Comparison of ENCODE assay signal across 12 cellular contexts in the genomic region with DNA sequence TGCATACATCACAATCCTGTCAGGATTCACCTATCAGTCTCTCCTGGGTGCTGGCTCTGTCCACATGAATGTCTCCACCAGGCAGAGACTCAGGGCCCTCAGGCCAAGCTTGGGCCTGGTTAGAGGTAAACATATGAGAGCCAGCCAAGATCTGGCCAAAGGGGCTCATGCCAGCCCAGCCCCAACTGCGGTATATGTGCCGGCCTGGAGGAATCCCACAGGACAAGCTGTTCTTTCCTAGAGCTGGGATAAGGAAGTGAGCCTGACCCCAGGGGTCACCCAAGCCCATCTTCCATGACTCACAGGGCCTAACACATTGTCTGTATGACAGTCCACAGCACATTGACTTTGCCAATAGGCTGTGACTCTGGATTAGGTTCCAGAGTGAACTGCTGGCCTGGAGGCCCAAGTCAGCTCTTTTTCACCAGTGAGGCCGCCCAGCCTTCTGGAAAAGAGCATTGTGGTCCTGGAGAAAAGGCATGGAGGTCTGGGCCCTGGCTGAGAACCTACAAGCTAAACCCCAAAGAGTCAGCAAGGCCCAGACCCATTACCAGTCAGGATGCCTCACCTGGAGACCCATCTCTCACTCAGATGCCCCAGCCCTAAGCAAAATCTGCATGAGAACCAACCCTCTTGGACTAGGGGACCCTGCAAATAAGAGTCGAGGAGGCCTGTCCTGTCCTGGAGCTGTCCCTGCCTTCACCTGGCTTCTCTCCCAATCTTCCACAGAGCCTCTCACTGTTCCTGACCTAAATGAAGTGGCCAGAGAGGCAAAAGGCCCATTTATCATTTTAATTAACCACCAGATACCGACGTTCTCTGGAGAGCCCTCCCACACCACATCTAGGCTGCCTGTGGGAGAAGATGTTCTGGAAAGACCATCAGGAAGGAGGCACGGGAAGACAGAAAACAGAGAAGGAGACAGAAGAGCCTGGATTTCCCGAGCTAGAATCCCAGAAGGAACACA.
DNase-seq lines count a peak whose midpoint lies in the region; ATAC-seq and TF ChIP-seq lines count a peak whose summit lies in the region.
"Had no signal": no experiment of that assay in that cellular context is flagged by ENCODE, and none has a peak within 500 bp of the region (broad histone marks: within the 10 kb centered on the region; RNA-seq: fewer than 3 reads in every experiment).

No MANE protein-coding gene starts in this region.

- peak overlapping the region; percentile 87 for H2AK5ac ChIP-seq in trophoblast cell (ENCODE audit: low read length)

- peak overlapping the region; percentile 17 for H3K4ac ChIP-seq in trophoblast cell (ENCODE audit: low read depth, low read length)

- H3K79me2 ChIP-seq in trophoblast cell (ENCODE audit: control insufficient read depth, insufficient read depth, low read length, poor library complexity) = no peaks in the 10 kb centered on the region

- intact Hi-C loops in Right ventricle myocardium inferior (cut with DNase I) = loop anchor here (2.0 kb wide), 2 partner anchors 18 to 128 kb away; no protein-coding TSS in a partner anchor
- intact Hi-C loops in cardiac septum (cut with DNase I) = loop anchor here (2.0 kb wide), 2 partner anchors 20 to 124 kb away; no protein-coding TSS in a partner anchor
- intact Hi-C loops in left ventricle myocardium inferior (cut with micrococcal nuclease) = no loop called here
- intact Hi-C loops in aorta (cut with DNase I) = no loop called here

- no peak overlapping the region for H3K4me2 ChIP-seq in trophoblast cell (ENCODE audit: low read length)

- peak; percentile 24 for ATAC-seq in Right ventricle myocardium inferior
- ATAC-seq in aorta (ENCODE audit: low FRiP score) = peak; percentile 34
- ATAC-seq in HG03025 (IDR thresholded peaks at IDR 0.05; ENCODE audit: low FRiP score, unreplicated experiment) = no peak
- ATAC-seq: activated T-cell treated with anti-CD3 and anti-CD28 coated beads, Interleukin-2, amount 50 U/mL, for 4 hours; effector memory CD8-positive, alpha-beta T cell had no signal

- peak overlapping the region; percentile 86 for H4K91ac ChIP-seq in trophoblast cell (ENCODE audit: low read depth, low read length)

- peak overlapping the region; percentile 84 for H3K27ac ChIP-seq in left ventricle myocardium inferior (replicated peaks)
- H3K27ac ChIP-seq in trophoblast cell (ENCODE audit: low read depth, low read length) = peak overlapping the region; percentile 32
- peak overlapping the region in 1 of 2 donors; percentile 12 for H3K27ac ChIP-seq in aorta (ENCODE audit: low read depth in 1 of 2, low read length in 2 of 2)

- peak overlapping the region; percentile 84 for H2BK120ac ChIP-seq in trophoblast cell (ENCODE audit: insufficient read depth, low read length, poor library complexity)

- peak overlapping the region; percentile 85 for H2BK12ac ChIP-seq in trophoblast cell (ENCODE audit: low read length)

- WGBS in trophoblast cell (ENCODE audit: extremely low coverage, insufficient coverage, insufficient read length) = no CpG with 5 or more reads among the region's 8 CpGs
- 57 to 62% methylated on average over 8 of the region's 8 CpGs for WGBS in aorta, 2 donors

- no peak overlapping the region for H3K23ac ChIP-seq in trophoblast cell (ENCODE audit: low read length)

- H3K9me3 ChIP-seq in left ventricle myocardium inferior (replicated peaks) = no peaks in the 10 kb centered on the region
- H3K9me3 ChIP-seq in trophoblast cell (ENCODE audit: insufficient read depth, low read depth, low read length) = no peaks in the 10 kb centered on the region
- H3K9me3 ChIP-seq in aorta (ENCODE audit: control insufficient read depth, low read length) = no peaks in the 10 kb centered on the region
- H3K9me3 ChIP-seq: thyroid gland had no signal

- peak overlapping the region; percentile 58 for H3K14ac ChIP-seq in trophoblast cell (ENCODE audit: low read length)

- H3K18ac ChIP-seq in trophoblast cell (ENCODE audit: low read length) = peak overlapping the region; percentile 73

- H3K4me3 ChIP-seq in left ventricle myocardium inferior = no peak overlapping the region
- no peak overlapping the region for H3K4me3 ChIP-seq in trophoblast cell (ENCODE audit: low read depth, low read length)
- H3K4me3 ChIP-seq in aorta (ENCODE audit: low read length in 2 of 2) = no peak overlapping the region
- H3K4me3 ChIP-seq: thyroid gland had no signal

- TF ChIP-seq CTCF in left ventricle myocardium inferior (IDR thresholded peaks at IDR 0.05; ENCODE audit: borderline replicate concordance) = no peak

- H2BK5ac ChIP-seq in trophoblast cell (ENCODE audit: low read depth, low read length, poor library complexity) = peak overlapping the region; percentile 50

- H4K8ac ChIP-seq in trophoblast cell (ENCODE audit: low read depth, low read length) = peak overlapping the region; percentile 52

- DNase-seq in Right ventricle myocardium inferior (ENCODE audit: missing footprints) (no peak), cardiac septum (ENCODE audit: low spot score) (no peak), left ventricle myocardium inferior (no peak), trophoblast cell (no peak), aorta (no peak), A172 (ENCODE audit: low spot score) (no peak)
- no peak for DNase-seq in stimulated activated CD4-positive, alpha-beta T cell treated with anti-CD3 and anti-CD28 coated beads, Interleukin-4, amount 100 ng/mL, for 4 hours
- DNase-seq: activated CD4-positive, alpha-beta T cell treated with anti-CD3 and anti-CD28 coated beads for 1 hour; activated T-cell treated with anti-CD3 and anti-CD28 coated beads, Interleukin-2, amount 50 U/mL, for 4 hours; effector memory CD8-positive, alpha-beta T cell; thyroid gland had no signal

- H3K36me3 ChIP-seq in left ventricle myocardium inferior (no peaks in the 10 kb centered on the region), trophoblast cell (ENCODE audit: control insufficient read depth in 1 of 2, insufficient read depth in 2 of 2, low read length in 2 of 2) (no peaks in the 10 kb centered on the region), aorta (ENCODE audit: control insufficient read depth in 1 of 2, insufficient read depth in 2 of 2, low read length in 1 of 2) (no peaks in the 10 kb centered on the region)
- H3K36me3 ChIP-seq: thyroid gland had no signal

- H4K12ac ChIP-seq in trophoblast cell (ENCODE audit: low read depth, low read length) = no peak overlapping the region

- peaks cover 27% of the 10 kb centered on the region for H3K79me1 ChIP-seq in trophoblast cell (ENCODE audit: low read length)

- H2AFZ ChIP-seq in trophoblast cell (ENCODE audit: insufficient read depth, low read length, poor library complexity) = peak overlapping the region; percentile 32

- H3K9ac ChIP-seq in trophoblast cell (ENCODE audit: low read length) = no peak overlapping the region

- H3K27me3 ChIP-seq in left ventricle myocardium inferior (ENCODE audit: low read depth) = no peaks in the 10 kb centered on the region
- no peaks in the 10 kb centered on the region for H3K27me3 ChIP-seq in trophoblast cell (ENCODE audit: insufficient read depth, low read length)
- H3K27me3 ChIP-seq in aorta (ENCODE audit: control insufficient read depth in 1 of 2, insufficient read depth in 2 of 2, low read length in 1 of 2) = no peaks in the 10 kb centered on the region
- H3K27me3 ChIP-seq: thyroid gland had no signal

- peaks cover 75% of the 10 kb centered on the region for H3K4me1 ChIP-seq in left ventricle myocardium inferior
- H3K4me1 ChIP-seq in trophoblast cell (ENCODE audit: control insufficient read depth in 1 of 2, insufficient read depth in 2 of 2, low read length in 2 of 2) = peaks cover 35 to 42% of the 10 kb centered on the region in 2 experiments
- no peaks in the 10 kb centered on the region for H3K4me1 ChIP-seq in aorta (ENCODE audit: control insufficient read depth in 1 of 2, insufficient read depth in 2 of 2, low read length in 2 of 2)

Comparison
In these comparisons a context has a peak if more than half of its experiments do, and no peak if none do; other contexts are left out.
1. intact Hi-C loops: an anchor here in Right ventricle myocardium inferior (2.0 kb wide) and cardiac septum (2.0 kb wide); none called in left ventricle myocardium inferior and aorta.